9 cellular contexts compared by ENCODE assay signal in the genomic region with DNA sequence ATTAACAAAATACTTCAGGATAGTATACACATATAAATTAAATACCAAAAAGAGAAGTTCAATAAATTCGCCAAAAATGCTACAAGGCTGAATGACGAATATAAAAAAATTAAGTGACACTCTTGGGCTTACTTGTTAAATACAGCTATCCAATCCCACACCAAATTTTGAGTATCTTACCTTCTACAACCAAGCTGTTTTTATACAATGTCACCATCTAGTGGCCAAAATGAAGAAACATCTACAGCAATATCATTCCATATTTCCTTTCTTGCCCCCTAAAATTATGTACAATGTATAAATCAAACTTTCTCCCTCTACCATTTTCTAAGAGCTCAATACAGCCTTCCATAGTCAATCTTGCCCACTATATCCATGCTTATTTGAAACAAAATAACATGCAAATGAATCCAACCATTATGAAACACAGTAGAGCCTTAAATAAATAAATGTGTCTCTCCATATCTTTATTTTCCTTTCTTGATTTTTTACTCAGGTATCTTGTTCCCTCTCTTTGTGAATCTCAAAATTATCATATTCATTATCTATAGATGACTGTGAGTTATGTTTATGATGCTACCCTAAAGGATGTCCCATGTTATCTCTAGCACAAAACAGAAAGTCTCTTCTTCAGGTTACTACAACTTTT.
DNase-seq lines count a peak whose midpoint lies in the region; ATAC-seq, FAIRE-seq and TF ChIP-seq lines count a peak whose summit lies in the region.
"Had no signal": no experiment of that assay in that cellular context is flagged by ENCODE, and none has a peak within 500 bp of the region (broad histone marks: within the 10 kb centered on the region; RNA-seq: fewer than 3 reads in every experiment).

No MANE protein-coding gene starts in this region.

- no TSS peak for BruUV-seq in Caco-2 (replicated peaks; lab: Mats Ljungman, UMichigan)

- H3K27me3 Mint-ChIP-seq in Caco-2 (ENCODE audit: insufficient read depth, unreplicated experiment) (no peaks in the 10 kb centered on the region), endothelial cell (ENCODE audit: unreplicated experiment) (no peaks in the 10 kb centered on the region), T-cell (no peaks in the 10 kb centered on the region)
- H3K27me3 Mint-ChIP-seq: IgD-negative memory B cell had no signal

- intact Hi-C loops in Caco-2 (cut with micrococcal nuclease; ENCODE audit: unreplicated experiment) (loop anchor here (1.0 kb wide), 3 partner anchors 51 to 228 kb away; no protein-coding TSS in a partner anchor), pancreas (cut with DNase I) (loop anchor here in 1 of 3 donors (10.0 kb wide), 1 partner anchor 161 kb away; no protein-coding TSS in a partner anchor)

- H3K9me3 Mint-ChIP-seq in Caco-2 (ENCODE audit: unreplicated experiment) (no peaks in the 10 kb centered on the region), endothelial cell (ENCODE audit: unreplicated experiment) (no peaks in the 10 kb centered on the region), T-cell (peaks cover 8 to 13% (median 11%) of the 10 kb centered on the region in 3 donors)

- H3K4me3 Mint-ChIP-seq in Caco-2 (ENCODE audit: unreplicated experiment) (no peak overlapping the region), endothelial cell (ENCODE audit: unreplicated experiment) (no peak overlapping the region), T-cell (no peak overlapping the region)
- H3K4me3 Mint-ChIP-seq: IgD-negative memory B cell had no signal

- 59 to 64% methylated on average over 2 of the region's 2 CpGs for WGBS in pancreas, 2 donors

- H3K27ac ChIP-seq in pancreas: no peak overlapping the region

- peak in 1 of 2 experiments; percentile 3 for DNase-seq in Caco-2
- peak; percentile 33 for DNase-seq in HT1080 (ENCODE audit: low read depth)
- peak; percentile 16 for DNase-seq in NT2/D1 (ENCODE audit: low read depth, low spot score)
- no peak for DNase-seq in endothelial cell (ENCODE audit: low spot score)
- no peak for DNase-seq in pancreas
- no peak for DNase-seq in T-cell
- no peak for DNase-seq in cortex of kidney (lab: John Stamatoyannopoulos, UW)
- no peak for DNase-seq in activated CD4-positive, alpha-beta T cell treated with anti-CD3 and anti-CD28 coated beads, Interleukin-2, amount 50 U/mL, for 4 hours

- H3K4me1 ChIP-seq in Caco-2 (no peaks in the 10 kb centered on the region), NT2/D1 (ENCODE audit: insufficient read depth, insufficient read length) (no peaks in the 10 kb centered on the region), pancreas (no peaks in the 10 kb centered on the region)

- H3K36me3 Mint-ChIP-seq in Caco-2 (ENCODE audit: insufficient read depth, unreplicated experiment): peaks cover 16% of the 10 kb centered on the region
- H3K36me3 Mint-ChIP-seq in endothelial cell (ENCODE audit: low read depth, unreplicated experiment): peaks cover 5% of the 10 kb centered on the region
- peaks cover 50% of the 10 kb centered on the region for H3K36me3 Mint-ChIP-seq in T-cell

- H3K27ac Mint-ChIP-seq in Caco-2 (ENCODE audit: unreplicated experiment): no peak overlapping the region
- no peak overlapping the region for H3K27ac Mint-ChIP-seq in endothelial cell (ENCODE audit: unreplicated experiment)
- no peak overlapping the region for H3K27ac Mint-ChIP-seq in T-cell
- H3K27ac Mint-ChIP-seq: IgD-negative memory B cell had no signal

- no peaks in the 10 kb centered on the region for H3K9me3 ChIP-seq in Caco-2
- H3K9me3 ChIP-seq in NT2/D1 (ENCODE audit: insufficient read depth, low read length): no peaks in the 10 kb centered on the region
- no peaks in the 10 kb centered on the region for H3K9me3 ChIP-seq in pancreas

- H3K27me3 ChIP-seq in Caco-2 (replicated peaks; ENCODE audit: control insufficient read depth, insufficient read depth, low read length): no peaks in the 10 kb centered on the region
- H3K27me3 ChIP-seq in NT2/D1 (ENCODE audit: insufficient read depth, insufficient read length): no peaks in the 10 kb centered on the region
- no peaks in the 10 kb centered on the region for H3K27me3 ChIP-seq in pancreas

- no peak overlapping the region for H3K9ac ChIP-seq in NT2/D1 (ENCODE audit: insufficient read length, low read depth)

- peak; percentile 45 for FAIRE-seq in pancreas (lab: Jason Lieb, UNC)

- no peak overlapping the region for H3K4me3 ChIP-seq in Caco-2 (ENCODE audit: low read depth, low read length)
- H3K4me3 ChIP-seq in NT2/D1 (ENCODE audit: insufficient read length, low read depth): no peak overlapping the region
- H3K4me3 ChIP-seq in pancreas: no peak overlapping the region

- TF ChIP-seq CTCF in Caco-2 (IDR thresholded peaks at IDR 0.05; ENCODE audit: insufficient read depth in 1 of 2, low read depth in 1 of 2, low read length in 1 of 2, severe bottlenecking in 1 of 2, unreplicated experiment in 1 of 2): peak; percentile 45 to 66
- peak; percentile 72 for TF ChIP-seq CTCF in endothelial cell (IDR thresholded peaks at IDR 0.05; ENCODE audit: unreplicated experiment)
- TF ChIP-seq CTCF in pancreas (IDR thresholded peaks at IDR 0.05): peak; percentile 19 to 54 (median 36)

- ATAC-seq in pancreas: peak in 2 of 4 donors; percentile 44 to 65
- no peak for ATAC-seq in T-cell (replicated peaks in 1 of 4)

- H3K4me1 Mint-ChIP-seq in Caco-2 (ENCODE audit: low read depth, unreplicated experiment): no peaks in the 10 kb centered on the region
- H3K4me1 Mint-ChIP-seq in endothelial cell (ENCODE audit: unreplicated experiment): no peaks in the 10 kb centered on the region
- no peaks in the 10 kb centered on the region for H3K4me1 Mint-ChIP-seq in T-cell

- POLR2A ChIA-PET in Caco-2 (lab: Charles Lee) (no interaction called here), T-cell (lab: Charles Lee) (interaction anchor here (0.6 to 1.1 kb wide), 2 partner anchors 9 to 11 kb away, joined by 3 read pairs; no protein-coding TSS in a partner anchor)

- no peaks in the 10 kb centered on the region for H3K36me3 ChIP-seq in Caco-2 (ENCODE audit: control insufficient read depth, insufficient read depth, low read length)
- peaks cover 20% of the 10 kb centered on the region for H3K36me3 ChIP-seq in NT2/D1 (ENCODE audit: insufficient read depth, insufficient read length, low read length)
- no peaks in the 10 kb centered on the region for H3K36me3 ChIP-seq in pancreas

- CTCF ChIA-PET in Caco-2 (lab: Charles Lee) (interaction anchor here (0.5 to 1.0 kb wide), 3 partner anchors 155 to 228 kb away, joined by 3 to 28 read pairs (median 3); no protein-coding TSS in a partner anchor), T-cell (lab: Charles Lee) (interaction anchor here (0.5 to 1.0 kb wide), 3 partner anchors 10 to 616 kb away, joined by 3 to 4 read pairs (median 4); no protein-coding TSS in a partner anchor)

Comparison
In these comparisons a context has a peak if more than half of its experiments do, and no peak if none do; other contexts are left out.
1. DNase-seq: peak in HT1080 (single experiment) and NT2/D1 (single experiment); none in endothelial cell (single experiment), pancreas (0 of 6), T-cell (0 of 34), cortex of kidney (single experiment) and activated CD4-positive, alpha-beta T cell treated with anti-CD3 and anti-CD28 coated beads, Interleukin-2, amount 50 U/mL, for 4 hours (0 of 2).
2. Peak in every context shown above with its lines, with median percentiles within 50 percentile points of each other: CTCF ChIP-seq.